8 cellular contexts compared by ENCODE assay signal in genomic region chrX:7926914-7927258, GRCh38. TPM values are rescaled to one million over a fixed set of nuclear protein-coding genes. Genes with fewer than 3 reads are reported as not detected.
DNase-seq lines count a peak whose midpoint lies in the region; ATAC-seq and TF ChIP-seq lines count a peak whose summit lies in the region.

No MANE protein-coding gene starts in this region.

- TF ChIP-seq EP300 in stomach (IDR thresholded peaks at IDR 0.05): no peak

- peak overlapping the region; percentile 78 to 89 (median 85) for H3K27ac ChIP-seq in stomach

- H3K4me1 ChIP-seq in iPS-15b (ENCODE audit: control insufficient read depth, insufficient read depth, low read length) (no peaks in the 10 kb centered on the region), stomach (peaks cover 0 to 18% (median 11%) of the 10 kb centered on the region in 4 donors)

- POLR2A ChIA-PET in activated CD4-positive, alpha-beta memory T cell treated with anti-CD3 and anti-CD28 coated beads for 36 hours (lab: Charles Lee): no interaction called here

- H3K36me3 Mint-ChIP-seq in activated T-cell treated with anti-CD3 and anti-CD28 coated beads, Interleukin-2, amount 50 U/mL, for 72 hours (ENCODE audit: insufficient read depth in 2 of 2): peaks cover 0 to 1% of the 10 kb centered on the region in 2 donors
- peaks cover 4% of the 10 kb centered on the region for H3K36me3 Mint-ChIP-seq in activated CD4-positive, alpha-beta memory T cell treated with anti-CD3 and anti-CD28 coated beads for 36 hours

- H3K9me3 ChIP-seq in iPS-15b (ENCODE audit: control insufficient read depth, insufficient read depth, low read length): peaks cover 2% of the 10 kb centered on the region
- no peaks in the 10 kb centered on the region for H3K9me3 ChIP-seq in stomach

- TF ChIP-seq CTCF in stomach (IDR thresholded peaks at IDR 0.05): no peak

- H3K4me3 Mint-ChIP-seq in activated T-cell treated with anti-CD3 and anti-CD28 coated beads, Interleukin-2, amount 50 U/mL, for 72 hours: peak overlapping the region; percentile 90 to 91
- H3K4me3 Mint-ChIP-seq in activated CD4-positive, alpha-beta memory T cell treated with anti-CD3 and anti-CD28 coated beads for 36 hours: peak overlapping the region; percentile 87

- ATAC-seq in activated T-cell treated with anti-CD3 and anti-CD28 coated beads, Interleukin-2, amount 50 U/mL, for 72 hours (replicated peaks in 1 of 2): no peak
- ATAC-seq in GM18519 (IDR thresholded peaks at IDR 0.05; ENCODE audit: low FRiP score, unreplicated experiment): no peak

- CTCF ChIA-PET in activated CD4-positive, alpha-beta memory T cell treated with anti-CD3 and anti-CD28 coated beads for 36 hours (lab: Charles Lee): no interaction called here

- H3K4me3 ChIP-seq in iPS-15b (ENCODE audit: low read depth, low read length) (peak overlapping the region; percentile 87), stomach (peak overlapping the region; percentile 47 to 65 (median 56))

- TF ChIP-seq POLR2A in stomach (IDR thresholded peaks at IDR 0.05): no peak

- H3K9ac ChIP-seq in iPS-15b (ENCODE audit: low read depth, low read length): no peak overlapping the region

- intact Hi-C loops in activated CD4-positive, alpha-beta memory T cell treated with anti-CD3 and anti-CD28 coated beads for 36 hours (cut with micrococcal nuclease): loop anchor here (1.0 to 10.0 kb wide), 4 partner anchors 735 to 1902 kb away; partner anchors contain the start of gene PUDP
- intact Hi-C loops in stomach (cut with DNase I; ENCODE audit: low total_unique reads): no loop called here

- H3K4me1 Mint-ChIP-seq in activated T-cell treated with anti-CD3 and anti-CD28 coated beads, Interleukin-2, amount 50 U/mL, for 72 hours (ENCODE audit: low read depth): peaks cover 28% of the 10 kb centered on the region
- H3K4me1 Mint-ChIP-seq in activated CD4-positive, alpha-beta memory T cell treated with anti-CD3 and anti-CD28 coated beads for 36 hours (ENCODE audit: low read depth): peaks cover 4% of the 10 kb centered on the region

- H3K9me3 Mint-ChIP-seq in activated T-cell treated with anti-CD3 and anti-CD28 coated beads, Interleukin-2, amount 50 U/mL, for 72 hours: no peaks in the 10 kb centered on the region
- no peaks in the 10 kb centered on the region for H3K9me3 Mint-ChIP-seq in activated CD4-positive, alpha-beta memory T cell treated with anti-CD3 and anti-CD28 coated beads for 36 hours

- H3K36me3 ChIP-seq in iPS-15b (ENCODE audit: control insufficient read depth, insufficient read depth, low read length): peaks cover 1% of the 10 kb centered on the region
- H3K36me3 ChIP-seq in stomach: peaks cover 0 to 21% (median 6%) of the 10 kb centered on the region in 4 donors

- H3K27me3 ChIP-seq in iPS-15b (ENCODE audit: control insufficient read depth, insufficient read depth, low read length) (no peaks in the 10 kb centered on the region), stomach (no peaks in the 10 kb centered on the region)

- WGBS in stomach, 5 donors: 9 to 12% (median 10%) methylated on average over 20 of the region's 20 CpGs; no CpG with 5 or more reads in 2 of the 5 donors

- DNase-seq in activated T-cell treated with anti-CD3 and anti-CD28 coated beads, Interleukin-2, amount 50 U/mL, for 72 hours: no peak
- no peak for DNase-seq in activated T-cell treated with anti-CD3 and anti-CD28 coated beads for 4 hours
- DNase-seq in activated CD4-positive, alpha-beta memory T cell treated with anti-CD3 and anti-CD28 coated beads for 36 hours: no peak
- no peak for DNase-seq in stomach
- DNase-seq in NCI-H524 treated with DMSO at 0.1 percent for 48 hours (lab: John Stamatoyannopoulos, UW): no peak
- no peak for DNase-seq in pons (ENCODE audit: low spot score)

- H3K27me3 Mint-ChIP-seq in activated T-cell treated with anti-CD3 and anti-CD28 coated beads, Interleukin-2, amount 50 U/mL, for 72 hours (ENCODE audit: low read depth): no peaks in the 10 kb centered on the region
- no peaks in the 10 kb centered on the region for H3K27me3 Mint-ChIP-seq in activated CD4-positive, alpha-beta memory T cell treated with anti-CD3 and anti-CD28 coated beads for 36 hours

- H3K27ac Mint-ChIP-seq in activated T-cell treated with anti-CD3 and anti-CD28 coated beads, Interleukin-2, amount 50 U/mL, for 72 hours: peak overlapping the region; percentile 93
- peak overlapping the region; percentile 94 for H3K27ac Mint-ChIP-seq in activated CD4-positive, alpha-beta memory T cell treated with anti-CD3 and anti-CD28 coated beads for 36 hours

RNA-seq across cellular contexts. Expression of gene PNPLA4, which starts 0.3 kb away (rescaled TPM):
- total RNA-seq in activated T-cell treated with anti-CD3 and anti-CD28 coated beads, Interleukin-2, amount 50 U/mL, for 72 hours: 10 to 100 TPM; 14.3 to 28.2 TPM
- 10 to 100 TPM; 10.2 to 11.8 TPM for total RNA-seq in activated CD4-positive, alpha-beta memory T cell treated with anti-CD3 and anti-CD28 coated beads for 36 hours
- total RNA-seq in stomach: 10 to 100 TPM in 3 of 5 donors, 1 to 10 TPM in 1, not detected in 1; 1.4 to 28.6 (median 17.1) TPM
- 10 to 100 TPM; 12.6 to 22.0 (median 14.0) TPM for polyA plus RNA-seq in stomach
